Comparison of ENCODE assay signal across 9 cellular contexts in genomic region chrX:104195489-104196084, GRCh38. TPM values are rescaled to one million over a fixed set of nuclear protein-coding genes. Genes with fewer than 3 reads are reported as not detected.
A peak's percentile ranks its signal among the peaks of the same experiment; 100 is the strongest.
DNase-seq lines count a peak whose midpoint lies in the region; ATAC-seq and TF ChIP-seq lines count a peak whose summit lies in the region.
"Had no signal": no experiment of that assay in that cellular context is flagged by ENCODE, and none has a peak within 500 bp of the region (broad histone marks: within the 10 kb centered on the region; RNA-seq: fewer than 3 reads in every experiment).

No MANE protein-coding gene starts in this region.

- H3K4me3 ChIP-seq in astrocyte of the cerebellum (ENCODE audit: low read depth, low read length): no peak overlapping the region
- H3K4me3 ChIP-seq: BLaER1 had no signal

- peak; percentile 2 for DNase-seq in DMS153 treated with DMSO at 0.1 percent for 48 hours (lab: John Stamatoyannopoulos, UW; ENCODE audit: unreplicated experiment)
- DNase-seq in DMS153 (lab: John Stamatoyannopoulos, UW): no peak
- peak; percentile 19 for DNase-seq in LHCN-M2 (ENCODE audit: low read depth)
- peak; percentile 2 for DNase-seq in astrocyte of the cerebellum (ENCODE audit: low read depth)
- peak; percentile 5 for DNase-seq in kidney glomerular epithelial cell (lab: John Stamatoyannopoulos, UW)
- no peak for DNase-seq in cerebellar nuclear complex (lab: John Stamatoyannopoulos, UW)
- DNase-seq in ureter (ENCODE audit: low spot score): no peak

- ATAC-seq in GM19438 (IDR thresholded peaks at IDR 0.05; ENCODE audit: low read depth, unreplicated experiment): peak; percentile 74

- in situ Hi-C loops in astrocyte of the cerebellum (cut with HindIII; ENCODE audit: low sequenced_read_pairs): no loop called here

- peak; percentile 81 for TF ChIP-seq CTCF in astrocyte of the cerebellum (IDR thresholded peaks at IDR 0.05; ENCODE audit: low read depth, low read length, missing control alignments)

RNA-seq across cellular contexts. Expression of gene FAM199X, which starts 29.3 kb away (rescaled TPM):
- total RNA-seq in LHCN-M2 (2014; rRNA removed) (20.6 and 22.5 TPM in 2 replicates), ureter (23.5 TPM)
- 5.4 TPM for polyA plus RNA-seq in LHCN-M2 (2012)

RNA-seq across cellular contexts. Expression of gene SLC25A53, which starts 38.8 kb away (rescaled TPM):
- total RNA-seq in LHCN-M2 (2014; rRNA removed) (5.6 and 5.9 TPM in 2 replicates), ureter (14.9 TPM)
- polyA plus RNA-seq in LHCN-M2 (2012): 5.3 TPM

RNA-seq across cellular contexts. Expression of gene ESX1, which starts 59.1 kb away (rescaled TPM):
- total RNA-seq in LHCN-M2 (2014; rRNA removed) (not detected in 2 replicates), ureter (not detected)
- polyA plus RNA-seq in LHCN-M2 (2012): not detected

Comparison
In these comparisons a context has a peak if more than half of its experiments do, and no peak if none do; other contexts are left out.
1. DNase-seq: peak in DMS153 treated with DMSO at 0.1 percent for 48 hours (single experiment), LHCN-M2 (single experiment), astrocyte of the cerebellum (single experiment) and kidney glomerular epithelial cell (single experiment); none in DMS153 (single experiment), cerebellar nuclear complex (0 of 2) and ureter (single experiment).